20 cellular contexts compared by ENCODE assay signal in genomic region chr16:572865-573650, GRCh38. TPM values are rescaled to one million over a fixed set of nuclear protein-coding genes. Genes with fewer than 3 reads are reported as not detected.
DNase-seq lines count a peak whose midpoint lies in the region; ATAC-seq and TF ChIP-seq lines count a peak whose summit lies in the region.
"Had no signal": no experiment of that assay in that cellular context is flagged by ENCODE, and none has a peak within 500 bp of the region (broad histone marks: within the 10 kb centered on the region; RNA-seq: fewer than 3 reads in every experiment).

No MANE protein-coding gene starts in this region.

- H3K27me3 ChIP-seq in HUES6 (ENCODE audit: control insufficient read depth, insufficient read depth, low read length): no peaks in the 10 kb centered on the region
- H3K27me3 ChIP-seq: BE2C had no signal

- peaks cover 10% of the 10 kb centered on the region for H3K4me1 ChIP-seq in HUES6 (ENCODE audit: control insufficient read depth, insufficient read depth, low read length)

- no peaks in the 10 kb centered on the region for H3K9me3 ChIP-seq in HUES6 (ENCODE audit: control insufficient read depth, insufficient read depth, low read depth, low read length)
- no peaks in the 10 kb centered on the region for H3K9me3 ChIP-seq in T-helper 17 cell (ENCODE audit: control insufficient read depth, low read length, poor library complexity, severe bottlenecking)
- H3K9me3 ChIP-seq: BE2C, Caco-2, HAP-1 had no signal

- peaks cover 24% of the 10 kb centered on the region for H3K36me3 ChIP-seq in HUES6 (ENCODE audit: control insufficient read depth, insufficient read depth, low read length)

- peak overlapping the region; percentile 12 to 68 for H3K27ac Mint-ChIP-seq in stimulated activated naive CD8-positive, alpha-beta T cell treated with anti-CD3 and anti-CD28 coated beads, Interleukin-15, amount 100 ng/mL, for 72 hours
- H3K27ac Mint-ChIP-seq in T-helper 17 cell: peak overlapping the region; percentile 9
- H3K27ac Mint-ChIP-seq: CD4-positive, CD25-positive, alpha-beta regulatory T cell; CD8-positive, alpha-beta T cell had no signal

- TF ChIP-seq POLR2A in erythroblast (IDR thresholded peaks at IDR 0.05; ENCODE audit: low read length): peak; percentile 26

- no peaks in the 10 kb centered on the region for H3K9me3 Mint-ChIP-seq in stimulated activated naive CD8-positive, alpha-beta T cell treated with anti-CD3 and anti-CD28 coated beads, Interleukin-15, amount 100 ng/mL, for 72 hours
- H3K9me3 Mint-ChIP-seq: CD8-positive, alpha-beta T cell had no signal

- no peaks in the 10 kb centered on the region for H3K27me3 Mint-ChIP-seq in stimulated activated naive CD8-positive, alpha-beta T cell treated with anti-CD3 and anti-CD28 coated beads, Interleukin-15, amount 100 ng/mL, for 72 hours
- no peaks in the 10 kb centered on the region for H3K27me3 Mint-ChIP-seq in T-helper 17 cell
- H3K27me3 Mint-ChIP-seq: CD4-positive, CD25-positive, alpha-beta regulatory T cell had no signal

- peaks cover 36% of the 10 kb centered on the region for H3K4me1 Mint-ChIP-seq in stimulated activated naive CD8-positive, alpha-beta T cell treated with anti-CD3 and anti-CD28 coated beads, Interleukin-15, amount 100 ng/mL, for 72 hours
- H3K4me1 Mint-ChIP-seq in T-helper 17 cell: peaks cover 22% of the 10 kb centered on the region

- no peak overlapping the region for H3K4me3 ChIP-seq in HUES6 (ENCODE audit: low read depth, low read length)
- H3K4me3 ChIP-seq: GM12878, HAP-1 had no signal

- no peak for DNase-seq in stimulated activated naive CD8-positive, alpha-beta T cell treated with anti-CD3 and anti-CD28 coated beads, Interleukin-15, amount 100 ng/mL, for 72 hours
- no peak for DNase-seq in stimulated activated naive CD8-positive, alpha-beta T cell treated with anti-CD3 and anti-CD28 coated beads, Interleukin-15, Interleukin-2, amounts not matched to agents 100 U/mL and 50 U/mL, for 24 hours
- DNase-seq in T-helper 17 cell (no peak), erythroblast (lab: John Stamatoyannopoulos, UW) (no peak), SW480 (ENCODE audit: low spot score) (no peak), retina (no peak)
- DNase-seq: BE2C; Caco-2; CD4-positive, CD25-positive, alpha-beta regulatory T cell; CD8-positive, alpha-beta T cell; DMS153; DND-41; GDM1; GOT3 had no signal

- no peaks in the 10 kb centered on the region for H3K36me3 Mint-ChIP-seq in T-helper 17 cell (ENCODE audit: low read depth)
- H3K36me3 Mint-ChIP-seq: CD4-positive, CD25-positive, alpha-beta regulatory T cell had no signal

- ATAC-seq in stimulated activated naive CD8-positive, alpha-beta T cell treated with anti-CD3 and anti-CD28 coated beads, Interleukin-15, amount 100 ng/mL, for 72 hours: no peak
- no peak for ATAC-seq in stimulated activated naive CD8-positive, alpha-beta T cell treated with anti-CD3 and anti-CD28 coated beads, Interleukin-15, Interleukin-2, amounts not matched to agents 100 U/mL and 50 U/mL, for 24 hours
- no peak for ATAC-seq in T-helper 17 cell
- ATAC-seq in GM19452 (IDR thresholded peaks at IDR 0.05; ENCODE audit: unreplicated experiment): no peak
- ATAC-seq: CD8-positive, alpha-beta T cell; GM12878 had no signal

- H3K9ac ChIP-seq in HUES6 (ENCODE audit: low read length): peak overlapping the region; percentile 24

- H3K27ac ChIP-seq in HUES6 (ENCODE audit: low read depth, low read length): no peak overlapping the region
- H3K27ac ChIP-seq: 22Rv1, C4-2B had no signal

- no peak overlapping the region for H3K4me3 Mint-ChIP-seq in stimulated activated naive CD8-positive, alpha-beta T cell treated with anti-CD3 and anti-CD28 coated beads, Interleukin-15, amount 100 ng/mL, for 72 hours
- no peak overlapping the region for H3K4me3 Mint-ChIP-seq in T-helper 17 cell
- H3K4me3 Mint-ChIP-seq: CD8-positive, alpha-beta T cell had no signal

RNA-seq across cellular contexts. Expression of gene PIGQ, which starts 3.3 kb away (rescaled TPM):
- 10 to 100 TPM; 25.6 to 32.4 TPM for total RNA-seq in T-helper 17 cell

RNA-seq across cellular contexts. Expression of gene NHLRC4, which starts 6.3 kb away (rescaled TPM):
- 1 to 10 TPM in 1 of 2 donors, under 1 TPM in 1; 0.86 to 1.4 TPM for total RNA-seq in T-helper 17 cell
- total RNA-seq: Caco-2 had no signal

RNA-seq across cellular contexts. Expression of gene PRR35, which starts 12.9 kb away (rescaled TPM):
- total RNA-seq in T-helper 17 cell: not detected
- total RNA-seq: Caco-2; CD4-positive, CD25-positive, alpha-beta regulatory T cell; CD8-positive, alpha-beta T cell; GM12878 had no signal

RNA-seq across cellular contexts. Expression of gene RAB40C, which starts 16.8 kb away (rescaled TPM):
- 10 to 100 TPM; 10.6 to 11.6 TPM for total RNA-seq in T-helper 17 cell

RNA-seq across cellular contexts. Expression of gene CAPN15, which starts 45.5 kb away (rescaled TPM):
- 10 to 100 TPM; 63.9 to 71.0 TPM for total RNA-seq in T-helper 17 cell
